In genomic region chr10:117688358-117688757, GRCh38 we compare ENCODE assay signal across 23 cellular contexts.
DNase-seq lines count a peak whose midpoint lies in the region; ATAC-seq, FAIRE-seq and TF ChIP-seq lines count a peak whose summit lies in the region.
"Had no signal": no experiment of that assay in that cellular context is flagged by ENCODE, and none has a peak within 500 bp of the region (broad histone marks: within the 10 kb centered on the region; RNA-seq: fewer than 3 reads in every experiment).

No MANE protein-coding gene starts in this region.

- TF ChIP-seq CTCF in HEK293 (tag by site-specific recombination; IDR thresholded peaks at IDR 0.05) (no peak), GM12878 (IDR thresholded peaks at IDR 0.05 in 2 of 3, conservative IDR thresholded peaks at IDR 0.05 in 1 of 3; ENCODE audit: control insufficient read depth in 2 of 3, extremely low read depth in 1 of 3, insufficient read depth in 1 of 3, low read depth in 3 of 3, low read length in 3 of 3) (0 out of 6 replicates have a peak, but pooled peaks of 1 of the 3 experiments have one; percentile 3), endodermal cell (conservative IDR thresholded peaks at IDR 0.05) (no peak)

- no peak overlapping the region for H3K4me3 Mint-ChIP-seq in endodermal cell
- H3K4me3 Mint-ChIP-seq: CD4-positive, alpha-beta memory T cell; CD4-positive, CD25-positive, alpha-beta regulatory T cell; CD8-positive, alpha-beta memory T cell had no signal

- 0% methylated on average over 3 of the region's 3 CpGs for WGBS in GM12878 (ENCODE audit: insufficient coverage, insufficient replicate concordance, low lambda C conversion rate, missing lambda C conversion rate)
- WGBS in endodermal cell (ENCODE audit: insufficient coverage in 1 of 2, insufficient read length in 1 of 2), 2 experiments = 72% methylated on average over 2 of the region's 3 CpGs; no CpG with 5 or more reads in 1 of the 2 experiments

- H3K27ac ChIP-seq in HEK293 (ENCODE audit: extremely low read depth, low read depth, low read length) = no peak overlapping the region
- H3K27ac ChIP-seq in GM12878 (ENCODE audit: control insufficient read depth, insufficient read depth) = no peak overlapping the region
- no peak overlapping the region for H3K27ac ChIP-seq in endodermal cell (ENCODE audit: low read depth, low read length)
- H3K27ac ChIP-seq: BLaER1 had no signal

- RAD21 ChIA-PET in GM12878 (lab: Charles Lee; ENCODE audit: unreplicated experiment) = interaction anchor here (1.0 to 1.7 kb wide), 2 partner anchors 150 to 192 kb away, joined by 3 to 4 read pairs; no protein-coding TSS in a partner anchor

- no peaks in the 10 kb centered on the region for H3K36me3 ChIP-seq in HEK293 (ENCODE audit: control insufficient read depth in 2 of 2, insufficient read depth in 1 of 2, low read length in 2 of 2)
- H3K36me3 ChIP-seq in GM12878 (ENCODE audit: control insufficient read depth in 2 of 2, insufficient read depth in 2 of 2, low read length in 1 of 2) = no peaks in the 10 kb centered on the region
- no peaks in the 10 kb centered on the region for H3K36me3 ChIP-seq in endodermal cell (ENCODE audit: control insufficient read depth, insufficient read depth, low read length)
- H3K36me3 ChIP-seq: BE2C, BLaER1 had no signal

- DNase-seq in GM12878 (ENCODE audit: low read depth, low spot score) (no peak), endodermal cell (peak; percentile 46), NCI-H1092 (lab: John Stamatoyannopoulos, UW) (no peak), DMS 273 (lab: John Stamatoyannopoulos, UW; ENCODE audit: unreplicated experiment) (no peak), RPMI8226 (no peak)
- DNase-seq: 8988T; ACHN; BE2C; C1 segment of cervical spinal cord; CD4-positive, alpha-beta memory T cell; CD4-positive, CD25-positive, alpha-beta regulatory T cell; CD8-positive, alpha-beta memory T cell; COR-L47; DMS79 treated with DMSO at 0.1 percent for 48 hours; GF-D8 had no signal

- H3K9ac ChIP-seq in GM12878 (ENCODE audit: control insufficient read depth, insufficient read depth, low read length) (no peak overlapping the region), endodermal cell (ENCODE audit: extremely low read depth, low read length, poor library complexity, severe bottlenecking) (no peak overlapping the region)
- H3K9ac ChIP-seq: BLaER1 had no signal

- intact Hi-C loops in GM12878 (cut with micrococcal nuclease; ENCODE audit: unreplicated experiment) = loop anchor here (10.0 kb wide), 1 partner anchor 144 kb away; the partner anchor contains the start of gene EMX2

- no peak overlapping the region for H3K27ac Mint-ChIP-seq in endodermal cell
- H3K27ac Mint-ChIP-seq: CD14-positive monocyte; CD4-positive, alpha-beta memory T cell; CD4-positive, CD25-positive, alpha-beta regulatory T cell; CD8-positive, alpha-beta memory T cell had no signal

- POLR2A ChIA-PET in HEK293 (lab: Yijun Ruan, JAX) (no interaction called here), GM12878 (lab: Charles Lee) (interaction anchor here (0.6 kb wide), 1 partner anchor 34 kb away, joined by 3 read pairs; no protein-coding TSS in a partner anchor)

- peaks cover 70% of the 10 kb centered on the region for H3K27me3 Mint-ChIP-seq in endodermal cell (ENCODE audit: insufficient read depth)

- TF ChIP-seq EP300 in GM12878 (IDR thresholded peaks at IDR 0.05; ENCODE audit: borderline replicate concordance in 1 of 2, control insufficient read depth in 1 of 2, low read depth in 2 of 2, low read length in 2 of 2) = no peak

- H3K27me3 ChIP-seq in GM12878 (replicated peaks in 1 of 2; ENCODE audit: control insufficient read depth in 2 of 2, insufficient read depth in 2 of 2, low read length in 1 of 2) (peaks cover 0 to 14% of the 10 kb centered on the region in 2 experiments; a peak in 1 of 4 replicates), endodermal cell (ENCODE audit: control insufficient read depth, insufficient read depth, low read length, poor library complexity, severe bottlenecking) (peaks cover 64% of the 10 kb centered on the region)
- H3K27me3 ChIP-seq: BLaER1 had no signal

- no peak for FAIRE-seq in GM12878 (lab: Jason Lieb, UNC)
- FAIRE-seq: A204.1, G401.6, GM12892, GM18507 had no signal

- no peaks in the 10 kb centered on the region for H3K36me3 Mint-ChIP-seq in endodermal cell (ENCODE audit: low read depth)
- H3K36me3 Mint-ChIP-seq: CD14-positive monocyte; CD4-positive, alpha-beta memory T cell; CD4-positive, CD25-positive, alpha-beta regulatory T cell; CD8-positive, alpha-beta memory T cell had no signal

- H3K4me3 ChIP-seq in HEK293 (ENCODE audit: low read depth, low read length) (no peak overlapping the region), GM12878 (no peak overlapping the region), endodermal cell (ENCODE audit: low read length) (no peak overlapping the region)
- H3K4me3 ChIP-seq: BLaER1 had no signal

- H4K20me1 ChIP-seq in GM12878 (ENCODE audit: control insufficient read depth, insufficient read depth) = no peaks in the 10 kb centered on the region
- H4K20me1 ChIP-seq: BLaER1 had no signal

- H3K4me1 ChIP-seq in HEK293 (ENCODE audit: control insufficient read depth, insufficient read depth, low read length) (no peaks in the 10 kb centered on the region), GM12878 (ENCODE audit: control insufficient read depth, insufficient read depth, low read length) (no peaks in the 10 kb centered on the region), endodermal cell (ENCODE audit: control insufficient read depth, insufficient read depth, low read length) (no peaks in the 10 kb centered on the region)
- H3K4me1 ChIP-seq: BE2C, BLaER1 had no signal

- H3K4me2 ChIP-seq in GM12878 (ENCODE audit: control insufficient read depth, insufficient read depth) = no peak overlapping the region
- H3K4me2 ChIP-seq: BLaER1 had no signal

- H2AFZ ChIP-seq in GM12878 (ENCODE audit: control insufficient read depth, low read depth, low read length) = no peak overlapping the region

- CTCF ChIA-PET in HEK293 (lab: Yijun Ruan, JAX) (interaction anchor here (0.6 to 2.4 kb wide), 2 partner anchors 151 to 604 kb away, joined by 3 to 13 read pairs; no protein-coding TSS in a partner anchor), GM12878 (lab: Yijun Ruan, JAX) (interaction anchor here (1.0 to 1.7 kb wide), 3 partner anchors 141 to 191 kb away, joined by 3 to 8 read pairs (median 4); no protein-coding TSS in a partner anchor)

- no peak for TF ChIP-seq POLR2A in GM12878 (IDR thresholded peaks at IDR 0.05; ENCODE audit: low read depth, low read length)

- in situ Hi-C loops in GM12878 (cut with MboI) = no loop called here

- BruUV-seq in GM12878 (replicated peaks; lab: Mats Ljungman, UMichigan) = no TSS peak

- no peaks in the 10 kb centered on the region for H3K9me3 ChIP-seq in HEK293 (ENCODE audit: control insufficient read depth, insufficient read depth, low read depth, low read length)
- H3K9me3 ChIP-seq in GM12878 (replicated peaks; ENCODE audit: control insufficient read depth, insufficient read depth, low read length) = no peaks in the 10 kb centered on the region
- no peaks in the 10 kb centered on the region for H3K9me3 ChIP-seq in endodermal cell (ENCODE audit: control insufficient read depth, low read length)
- H3K9me3 ChIP-seq: BE2C, BLaER1 had no signal

- no peak for ATAC-seq in GM12878
- no peak for ATAC-seq in GM19452 (IDR thresholded peaks at IDR 0.05; ENCODE audit: unreplicated experiment)

- no peaks in the 10 kb centered on the region for H3K9me3 Mint-ChIP-seq in endodermal cell
- H3K9me3 Mint-ChIP-seq: CD4-positive, alpha-beta memory T cell; CD8-positive, alpha-beta memory T cell had no signal

- no peaks in the 10 kb centered on the region for H3K4me1 Mint-ChIP-seq in endodermal cell
- H3K4me1 Mint-ChIP-seq: CD14-positive monocyte; CD4-positive, alpha-beta memory T cell; CD4-positive, CD25-positive, alpha-beta regulatory T cell; CD8-positive, alpha-beta memory T cell had no signal

- H3K79me2 ChIP-seq in GM12878 (ENCODE audit: control insufficient read depth, insufficient read depth, low read length) = no peaks in the 10 kb centered on the region

- peak; percentile 38 for TF ChIP-seq RAD21 in GM12878 (IDR thresholded peaks at IDR 0.05; ENCODE audit: insufficient read depth, low read depth, low read length)

- SMC1A ChIA-PET in GM12878 (lab: Charles Lee; ENCODE audit: uncharacterized antibody, unreplicated experiment) = interaction anchor here (0.8 to 2.8 kb wide), 6 partner anchors 9 to 192 kb away, joined by 3 to 10 read pairs (median 4); no protein-coding TSS in a partner anchor

TF ChIP-seq in HEK293, 187 proteins besides CTCF, POLR2A, EP300 and RAD21:
- TF ChIP-seq GLIS1 (tag by site-specific recombination; IDR thresholded peaks at IDR 0.05) (peak; percentile 94), ZNF423 (tag by site-specific recombination; IDR thresholded peaks at IDR 0.05) (no peak)

TF ChIP-seq in GM12878, 131 proteins besides CTCF, POLR2A, EP300 and RAD21 (continues in another document):
- no peak for TF ChIP-seq YY1 (IDR thresholded peaks at IDR 0.05; ENCODE audit: low read depth, low read length)
- no peak for TF ChIP-seq PAX5 (IDR thresholded peaks at IDR 0.05; ENCODE audit: borderline replicate concordance, low read depth, low read length)
- no peak for TF ChIP-seq MYB (IDR thresholded peaks at IDR 0.05; ENCODE audit: borderline replicate concordance, low read depth, low read length)
- TF ChIP-seq, protein P1, sequence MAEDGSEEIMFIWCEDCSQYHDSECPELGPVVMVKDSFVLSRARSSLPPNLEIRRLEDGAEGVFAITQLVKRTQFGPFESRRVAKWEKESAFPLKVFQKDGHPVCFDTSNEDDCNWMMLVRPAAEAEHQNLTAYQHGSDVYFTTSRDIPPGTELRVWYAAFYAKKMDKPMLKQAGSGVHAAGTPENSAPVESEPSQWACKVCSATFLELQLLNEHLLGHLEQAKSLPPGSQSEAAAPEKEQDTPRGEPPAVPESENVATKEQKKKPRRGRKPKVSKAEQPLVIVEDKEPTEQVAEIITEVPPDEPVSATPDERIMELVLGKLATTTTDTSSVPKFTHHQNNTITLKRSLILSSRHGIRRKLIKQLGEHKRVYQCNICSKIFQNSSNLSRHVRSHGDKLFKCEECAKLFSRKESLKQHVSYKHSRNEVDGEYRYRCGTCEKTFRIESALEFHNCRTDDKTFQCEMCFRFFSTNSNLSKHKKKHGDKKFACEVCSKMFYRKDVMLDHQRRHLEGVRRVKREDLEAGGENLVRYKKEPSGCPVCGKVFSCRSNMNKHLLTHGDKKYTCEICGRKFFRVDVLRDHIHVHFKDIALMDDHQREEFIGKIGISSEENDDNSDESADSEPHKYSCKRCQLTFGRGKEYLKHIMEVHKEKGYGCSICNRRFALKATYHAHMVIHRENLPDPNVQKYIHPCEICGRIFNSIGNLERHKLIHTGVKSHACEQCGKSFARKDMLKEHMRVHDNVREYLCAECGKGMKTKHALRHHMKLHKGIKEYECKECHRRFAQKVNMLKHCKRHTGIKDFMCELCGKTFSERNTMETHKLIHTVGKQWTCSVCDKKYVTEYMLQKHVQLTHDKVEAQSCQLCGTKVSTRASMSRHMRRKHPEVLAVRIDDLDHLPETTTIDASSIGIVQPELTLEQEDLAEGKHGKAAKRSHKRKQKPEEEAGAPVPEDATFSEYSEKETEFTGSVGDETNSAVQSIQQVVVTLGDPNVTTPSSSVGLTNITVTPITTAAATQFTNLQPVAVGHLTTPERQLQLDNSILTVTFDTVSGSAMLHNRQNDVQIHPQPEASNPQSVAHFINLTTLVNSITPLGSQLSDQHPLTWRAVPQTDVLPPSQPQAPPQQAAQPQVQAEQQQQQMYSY (CRISPR knock-in tag; IDR thresholded peaks at IDR 0.05) = no peak
- no peak for TF ChIP-seq SUZ12 (IDR thresholded peaks at IDR 0.05; ENCODE audit: unreplicated experiment)
